8 cellular contexts compared by ENCODE assay signal in the genomic region with DNA sequence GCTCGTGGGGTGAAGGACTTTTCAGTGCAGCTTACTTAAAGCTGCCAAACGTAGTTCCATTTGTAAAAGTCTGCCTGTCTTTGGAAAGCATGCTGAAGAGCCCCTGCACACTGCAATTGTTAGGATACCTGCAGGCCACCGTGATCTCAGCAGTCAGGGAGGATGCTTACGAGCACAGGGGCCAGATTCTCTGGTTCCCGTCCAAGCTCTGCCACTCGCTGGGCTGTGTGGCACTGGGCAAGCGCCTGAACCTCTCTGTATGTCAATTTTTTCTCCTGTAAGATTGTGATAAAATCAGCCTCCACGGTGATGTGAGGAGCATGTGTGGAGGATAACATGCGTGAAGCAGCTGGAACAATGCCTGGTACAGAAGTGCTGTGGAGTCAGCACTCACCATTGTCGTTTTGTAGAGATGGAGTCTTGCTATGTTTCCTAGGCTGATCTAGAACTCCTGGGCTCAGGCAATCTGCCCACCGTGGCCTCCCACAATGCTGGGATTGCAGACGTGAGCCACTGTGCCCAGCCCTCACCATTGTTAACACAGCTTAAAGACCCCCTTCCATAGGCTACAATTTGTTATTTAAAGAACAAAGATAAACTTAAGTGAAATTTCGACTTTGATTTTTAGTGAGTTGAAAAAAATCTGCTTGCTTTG. TPM values are rescaled to one million over a fixed set of nuclear protein-coding genes. Genes with fewer than 3 reads are reported as not detected.
DNase-seq lines count a peak whose midpoint lies in the region; ATAC-seq, FAIRE-seq and TF ChIP-seq lines count a peak whose summit lies in the region.

No MANE protein-coding gene starts in this region.

- no peaks in the 10 kb centered on the region for H3K27me3 ChIP-seq in small intestine (ENCODE audit: control insufficient read depth in 2 of 2, insufficient read depth in 2 of 2, low read length in 2 of 2)

- H3K4me3 ChIP-seq in fibroblast of the aortic adventitia (ENCODE audit: low read depth, low read length): peak overlapping the region; percentile 66
- H3K4me3 ChIP-seq in small intestine (ENCODE audit: low read depth in 1 of 2, low read length in 2 of 2): peak overlapping the region in 1 of 2 donors; percentile 58

- no peaks in the 10 kb centered on the region for H3K9me3 ChIP-seq in small intestine (ENCODE audit: control insufficient read depth, low read depth)

- H3K36me3 Mint-ChIP-seq in T-helper 2 cell treated with Interferon-gamma antibody and Interleukin-4, amounts not matched to agents 5 μg/mL and 100 μg/mL, for 36 hours (ENCODE audit: low read depth): peaks cover 1% of the 10 kb centered on the region
- peaks cover 8% of the 10 kb centered on the region for H3K36me3 Mint-ChIP-seq in T-cell

- ATAC-seq in T-cell (replicated peaks in 1 of 4): no peak

- TF ChIP-seq CTCF in fibroblast of the aortic adventitia (IDR thresholded peaks at IDR 0.05; ENCODE audit: insufficient read depth, low read length): no peak

- peak overlapping the region; percentile 86 to 96 for H3K27ac ChIP-seq in small intestine (ENCODE audit: low read depth in 1 of 2, low read length in 1 of 2)

- H3K4me1 Mint-ChIP-seq in T-helper 2 cell treated with Interferon-gamma antibody and Interleukin-4, amounts not matched to agents 5 μg/mL and 100 μg/mL, for 36 hours (ENCODE audit: low read depth): no peaks in the 10 kb centered on the region
- H3K4me1 Mint-ChIP-seq in T-cell: peaks cover 0 to 11% (median 0%) of the 10 kb centered on the region in 3 donors

- H3K4me3 Mint-ChIP-seq in T-helper 2 cell treated with Interferon-gamma antibody and Interleukin-4, amounts not matched to agents 5 μg/mL and 100 μg/mL, for 36 hours: peak overlapping the region; percentile 32
- peak overlapping the region; percentile 17 to 69 (median 55) for H3K4me3 Mint-ChIP-seq in T-cell

- H3K9me3 Mint-ChIP-seq in T-helper 2 cell treated with Interferon-gamma antibody and Interleukin-4, amounts not matched to agents 5 μg/mL and 100 μg/mL, for 36 hours: no peaks in the 10 kb centered on the region
- no peaks in the 10 kb centered on the region for H3K9me3 Mint-ChIP-seq in T-cell

- no peak for DNase-seq in T-helper 2 cell treated with Interferon-gamma antibody and Interleukin-4, amounts not matched to agents 5 μg/mL and 100 μg/mL, for 36 hours (ENCODE audit: low spot score)
- DNase-seq in T-helper 2 cell: no peak
- DNase-seq in T-cell: no peak
- no peak for DNase-seq in fibroblast of the aortic adventitia (ENCODE audit: low read depth)
- DNase-seq in small intestine: no peak
- DNase-seq in NCI-H146 treated with DMSO at 0.1 percent for 48 hours (lab: John Stamatoyannopoulos, UW; ENCODE audit: unreplicated experiment): no peak
- no peak for DNase-seq in stimulated activated naive CD4-positive, alpha-beta T cell (lab: John Stamatoyannopoulos, UW)
- DNase-seq in NCI-H748 treated with DMSO at 0.1 percent for 48 hours (lab: John Stamatoyannopoulos, UW): no peak

- H3K4me1 ChIP-seq in small intestine (ENCODE audit: control insufficient read depth in 2 of 2, insufficient read depth in 1 of 2, low read depth in 1 of 2, low read length in 1 of 2): no peaks in the 10 kb centered on the region

- no peak for FAIRE-seq in small intestine (lab: Jason Lieb, UNC)

- no peaks in the 10 kb centered on the region for H3K27me3 Mint-ChIP-seq in T-helper 2 cell treated with Interferon-gamma antibody and Interleukin-4, amounts not matched to agents 5 μg/mL and 100 μg/mL, for 36 hours (ENCODE audit: low read depth)
- H3K27me3 Mint-ChIP-seq in T-cell: no peaks in the 10 kb centered on the region

- no peak overlapping the region for H3K27ac Mint-ChIP-seq in T-helper 2 cell treated with Interferon-gamma antibody and Interleukin-4, amounts not matched to agents 5 μg/mL and 100 μg/mL, for 36 hours
- peak overlapping the region; percentile 68 to 75 for H3K27ac Mint-ChIP-seq in T-cell

- CTCF ChIA-PET in T-cell (lab: Charles Lee): no interaction called here

- WGBS in small intestine, 3 donors: 47 to 82% (median 57%) methylated on average over 13 of the region's 13 CpGs

- peaks cover 0 to under 1% of the 10 kb centered on the region in 2 donors for H3K36me3 ChIP-seq in small intestine (ENCODE audit: control insufficient read depth in 2 of 2, insufficient read depth in 2 of 2, low read length in 2 of 2)

- POLR2A ChIA-PET in T-cell (lab: Charles Lee): no interaction called here

RNA-seq across cellular contexts. Expression of a gene that starts 3.5 kb away (rescaled TPM):
- 1 to 10 TPM in 2 of 5 donors, under 1 TPM in 3; 0.37 to 1.7 (median 0.92) TPM for total RNA-seq in T-cell
- 2.4 and 2.8 TPM in 2 replicates for total RNA-seq in fibroblast of the aortic adventitia (ENCODE audit: low replicate concordance)
- polyA plus RNA-seq in small intestine: 1 to 10 TPM; 3.0 to 7.2 (median 5.7) TPM

RNA-seq across cellular contexts. Expression of a gene that starts 40.7 kb away (rescaled TPM):
- total RNA-seq in T-cell (10 to 100 TPM; 18.7 to 27.7 (median 25.3) TPM), fibroblast of the aortic adventitia (ENCODE audit: low replicate concordance) (8.3 and 9.8 TPM in 2 replicates)
- polyA plus RNA-seq in small intestine: 10 to 100 TPM in 2 of 3 donors, 1 to 10 TPM in 1; 7.3 to 19.2 (median 14.6) TPM
